ENCODE assay signal across 9 cellular contexts in genomic region chr1:93749894-93750301, GRCh38.
DNase-seq lines count a peak whose midpoint lies in the region; ATAC-seq and TF ChIP-seq lines count a peak whose summit lies in the region.
"Had no signal": no experiment of that assay in that cellular context is flagged by ENCODE, and none has a peak within 500 bp of the region (broad histone marks: within the 10 kb centered on the region; RNA-seq: fewer than 3 reads in every experiment).

No MANE protein-coding gene starts in this region.

- no peak overlapping the region for H2AFZ ChIP-seq in OCI-LY1 (ENCODE audit: low read length)

- H3K36me3 ChIP-seq in OCI-LY1 (ENCODE audit: insufficient read depth, low read length) = no peaks in the 10 kb centered on the region

- H3K9me3 ChIP-seq in AG04450 (ENCODE audit: control insufficient read depth, insufficient read depth, low read length) (peaks cover 4% of the 10 kb centered on the region; the same call in 1 of the 2 replicates), OCI-LY1 (ENCODE audit: low read length) (no peaks in the 10 kb centered on the region)

- TF ChIP-seq CTCF in AG04450 (IDR thresholded peaks at IDR 0.05; ENCODE audit: low read depth, low read length) = peak; percentile 30
- TF ChIP-seq CTCF in OCI-LY1 (IDR thresholded peaks at IDR 0.05; ENCODE audit: low read length) = peak; percentile 25; the same call in 1 of the 2 replicates
- peak; percentile 26 for TF ChIP-seq CTCF in fibroblast of the aortic adventitia (IDR thresholded peaks at IDR 0.05; ENCODE audit: insufficient read depth, low read length)

- POLR2A ChIA-PET in AG04450 (lab: Yijun Ruan, JAX) = no interaction called here

- no peaks in the 10 kb centered on the region for H3K27me3 ChIP-seq in AG04450 (ENCODE audit: control insufficient read depth, insufficient read depth, low read length)
- H3K27me3 ChIP-seq in OCI-LY1 (ENCODE audit: insufficient read depth, low read length) = no peaks in the 10 kb centered on the region

- H3K4me3 ChIP-seq in AG04450 (ENCODE audit: low read depth, low read length) (no peak overlapping the region), OCI-LY1 (ENCODE audit: low read depth, low read length, poor library complexity, severe bottlenecking) (no peak overlapping the region), fibroblast of the aortic adventitia (ENCODE audit: low read depth, low read length) (no peak overlapping the region)

- no peaks in the 10 kb centered on the region for H3K9me2 ChIP-seq in OCI-LY1 (ENCODE audit: low read depth, low read length)

- ATAC-seq in GM18868 (IDR thresholded peaks at IDR 0.05; ENCODE audit: unreplicated experiment) = peak; percentile 42
- ATAC-seq in GM19023 (IDR thresholded peaks at IDR 0.05; ENCODE audit: unreplicated experiment) = no peak
- no peak for ATAC-seq in HG02623 (IDR thresholded peaks at IDR 0.05; ENCODE audit: unreplicated experiment)

- H3K4me2 ChIP-seq in OCI-LY1 (ENCODE audit: low read length) = no peak overlapping the region

- H3K9ac ChIP-seq in OCI-LY1 (ENCODE audit: low read length) = no peak overlapping the region

- H3K27ac ChIP-seq in AG04450 (ENCODE audit: low read depth, low read length) (no peak overlapping the region), OCI-LY1 (ENCODE audit: low read depth, low read length, poor library complexity, severe bottlenecking) (no peak overlapping the region)

- H4K20me1 ChIP-seq in OCI-LY1 (ENCODE audit: insufficient read depth, low read length) = no peaks in the 10 kb centered on the region

- no peak for DNase-seq in AG04450 (ENCODE audit: low read depth, low spot score)
- no peak for DNase-seq in fibroblast of the aortic adventitia (ENCODE audit: low read depth)
- DNase-seq in activated T-cell treated with anti-CD3 and anti-CD28 coated beads, Interleukin-2, amount 50 U/mL, for 1 hour = no peak
- no peak for DNase-seq in NCI-H345 (lab: John Stamatoyannopoulos, UW)
- DNase-seq: SIG-M5 had no signal

- H3K79me2 ChIP-seq in OCI-LY1 (ENCODE audit: insufficient read depth, low read length) = no peaks in the 10 kb centered on the region

- CTCF ChIA-PET in AG04450 (lab: Charles Lee) = interaction anchor here (0.8 to 2.5 kb wide), 4 partner anchors 12 to 121 kb away, joined by 3 to 10 read pairs (median 3); no protein-coding TSS in a partner anchor

- H3K4me1 ChIP-seq in OCI-LY1 (ENCODE audit: insufficient read depth, low read length, severe bottlenecking) = peaks cover 6% of the 10 kb centered on the region

- H3F3A ChIP-seq in OCI-LY1 (ENCODE audit: insufficient read depth, low read length) = no peaks in the 10 kb centered on the region
